In the genomic region with DNA sequence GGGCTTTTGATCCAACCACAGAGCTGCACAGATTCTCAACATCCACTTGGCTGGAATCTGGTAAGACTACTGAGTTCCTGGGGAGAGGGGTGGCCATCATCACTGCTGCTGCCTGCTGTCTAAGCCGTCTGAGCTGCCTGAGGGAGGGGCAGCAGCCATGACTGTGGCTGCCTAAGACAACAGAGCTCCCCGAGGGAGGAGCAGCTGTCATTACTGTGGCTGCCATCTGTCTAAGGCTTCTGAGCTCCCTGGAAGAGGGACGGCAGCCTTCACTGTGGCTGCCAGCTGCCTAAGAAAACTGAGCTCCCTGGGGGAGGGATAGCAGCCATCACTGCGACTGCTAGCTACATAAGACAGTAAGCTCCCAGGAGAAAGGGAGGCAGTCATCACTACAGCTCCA, we compare ENCODE assay signal across 9 cellular contexts.
"Had no signal": no experiment of that assay in that cellular context is flagged by ENCODE, and none has a peak within 500 bp of the region (broad histone marks: within the 10 kb centered on the region; RNA-seq: fewer than 3 reads in every experiment).

No MANE protein-coding gene starts in this region.

- ATAC-seq: activated T-cell treated with anti-CD3 and anti-CD28 coated beads, Interleukin-2, amount 50 U/mL, for 4 hours; mucosa of descending colon; naive thymus-derived CD8-positive, alpha-beta T cell had no signal

- DNase-seq: activated CD4-positive, alpha-beta memory T cell treated with anti-CD3 and anti-CD28 coated beads, Interleukin-2, amount 10 ng/mL, durations not matched to agents 7 days and 5 days; activated CD4-positive, alpha-beta T cell treated with anti-CD3 and anti-CD28 coated beads for 4 hours; activated effector memory CD4-positive, alpha-beta T cell treated with Interleukin-2 at 50 U/mL for 16 hours; activated naive CD4-positive, alpha-beta T cell treated with anti-CD3 and anti-CD28 coated beads, Interleukin-2, amount 50 U/mL, for 16 hours; activated T-cell treated with anti-CD3 and anti-CD28 coated beads, Interleukin-2, amount 50 U/mL, for 4 hours; left ventricle myocardium inferior; mucosa of descending colon; naive thymus-derived CD8-positive, alpha-beta T cell; stimulated activated naive CD4-positive, alpha-beta T cell had no signal
